Comparison of ENCODE assay signal across 7 cellular contexts in the genomic region with DNA sequence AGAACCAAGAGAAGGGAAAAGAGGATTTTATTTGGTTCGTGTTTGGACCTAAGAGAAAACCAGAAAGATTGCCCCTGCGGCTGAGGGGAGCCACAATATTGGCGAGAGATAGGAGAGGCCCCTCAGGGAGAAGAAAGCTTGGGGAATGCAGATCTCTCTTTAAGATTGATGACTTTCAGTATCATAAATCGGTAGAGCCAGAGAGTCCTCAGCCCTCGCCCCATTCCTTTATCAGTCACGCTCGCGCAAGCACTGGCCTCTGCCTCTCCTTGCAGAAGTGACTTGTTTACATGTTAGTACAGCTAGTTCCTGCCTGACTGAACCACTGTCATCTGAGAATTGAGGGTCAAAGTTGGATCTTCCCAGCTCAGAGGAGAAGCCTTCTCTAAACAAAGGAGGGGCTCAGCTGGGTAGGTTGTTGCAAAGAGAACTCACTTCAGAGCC.
A peak's percentile ranks its signal among the peaks of the same experiment; 100 is the strongest.
DNase-seq lines count a peak whose midpoint lies in the region; ATAC-seq lines count a peak whose summit lies in the region.

No MANE protein-coding gene starts in this region.

- no peak for ATAC-seq in HG02884 (IDR thresholded peaks at IDR 0.05; ENCODE audit: unreplicated experiment)

- no peak overlapping the region for H3K9ac ChIP-seq in subcutaneous abdominal adipose tissue (ENCODE audit: low read length in 5 of 5)

- H3K36me3 ChIP-seq in subcutaneous abdominal adipose tissue (ENCODE audit: control insufficient read depth in 5 of 5, insufficient read depth in 5 of 5, low read length in 5 of 5): no peaks in the 10 kb centered on the region

- H3K4me3 ChIP-seq in subcutaneous abdominal adipose tissue (ENCODE audit: low read depth in 1 of 5, low read length in 5 of 5): no peak overlapping the region

- DNase-seq in LoVo (ENCODE audit: low spot score) (peak; percentile 80), amniotic epithelial cell (ENCODE audit: low read depth) (peak; percentile 78), left kidney (ENCODE audit: low read depth, low spot score) (peak; percentile 93), hippocampal formation (lab: John Stamatoyannopoulos, UW) (no peak), AG20443 (ENCODE audit: low spot score) (no peak)

- H3K27ac ChIP-seq in subcutaneous abdominal adipose tissue (ENCODE audit: low read depth, low read length): peak overlapping the region; percentile 57

- peaks cover 0 to 2% (median 0%) of the 10 kb centered on the region in 5 donors for H3K27me3 ChIP-seq in subcutaneous abdominal adipose tissue (ENCODE audit: control insufficient read depth in 5 of 5, insufficient read depth in 4 of 5, low read length in 5 of 5)

- peaks cover 4 to 40% (median 30%) of the 10 kb centered on the region in 5 donors for H3K4me1 ChIP-seq in subcutaneous abdominal adipose tissue (ENCODE audit: control insufficient read depth in 5 of 5, insufficient read depth in 5 of 5, low read length in 5 of 5)

- H3K9me3 ChIP-seq in subcutaneous abdominal adipose tissue (ENCODE audit: control insufficient read depth in 5 of 5, low read length in 5 of 5): peaks cover 0 to 10% (median 7%) of the 10 kb centered on the region in 5 donors

Comparison
In these comparisons a context has a peak if more than half of its experiments do, and no peak if none do; other contexts are left out.
1. DNase-seq: peak in LoVo (single experiment), amniotic epithelial cell (single experiment) and left kidney (single experiment); none in hippocampal formation (0 of 2) and AG20443 (single experiment).